Comparison of ENCODE assay signal across 8 cellular contexts in the genomic region with DNA sequence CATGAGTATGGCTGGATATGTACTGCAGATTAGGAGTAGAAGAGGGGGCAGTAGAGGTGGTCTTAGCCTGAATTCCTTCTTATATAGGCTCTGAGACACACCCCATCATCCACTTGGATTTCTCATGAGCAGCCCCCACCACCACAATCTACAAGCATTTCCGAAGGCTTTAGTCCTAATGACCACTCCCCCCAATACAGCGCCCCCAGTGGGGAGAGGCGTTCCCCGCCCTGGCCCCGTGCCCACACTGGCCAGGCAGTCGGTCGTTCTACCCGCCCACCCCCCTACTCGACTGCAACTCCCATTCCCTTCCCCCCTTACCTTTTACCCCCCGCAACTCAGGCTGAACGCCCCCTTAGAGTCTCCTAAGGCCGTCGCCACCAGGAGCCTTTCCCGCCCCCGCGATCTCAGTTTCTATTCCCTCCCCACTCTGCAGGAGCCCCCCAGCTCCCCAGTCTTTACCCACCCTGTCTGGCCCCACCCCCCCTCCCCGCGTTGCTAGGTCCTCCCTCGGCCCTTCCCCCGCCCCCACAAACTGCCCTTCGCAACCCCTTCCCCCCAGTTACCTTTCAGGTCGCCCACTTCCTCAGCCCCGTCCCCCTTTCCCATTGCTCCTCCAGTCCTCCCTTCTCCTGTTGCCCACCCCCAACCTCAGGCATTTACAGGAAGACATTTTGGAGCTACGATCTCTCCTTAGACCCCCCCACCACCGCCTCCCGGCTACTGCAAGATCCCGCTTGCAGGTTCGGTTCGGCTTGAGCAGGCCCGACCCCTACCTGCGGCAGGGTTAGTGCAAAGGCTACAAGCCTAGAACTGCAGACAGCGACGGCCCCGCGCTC. TPM values are rescaled to one million over a fixed set of nuclear protein-coding genes. Genes with fewer than 3 reads are reported as not detected.
DNase-seq lines count a peak whose midpoint lies in the region; FAIRE-seq and TF ChIP-seq lines count a peak whose summit lies in the region.
"Had no signal": no experiment of that assay in that cellular context is flagged by ENCODE, and none has a peak within 500 bp of the region (broad histone marks: within the 10 kb centered on the region; RNA-seq: fewer than 3 reads in every experiment).

No MANE protein-coding gene starts in this region.

- DNase-seq in GM12864 (ENCODE audit: low read depth) (no peak), MM.1S (peak; percentile 38), endothelial cell of umbilical vein (ENCODE audit: low read depth, low spot score) (peak; percentile 58), transverse colon (peak; percentile 46), cerebellar nuclear complex (lab: John Stamatoyannopoulos, UW) (no peak)
- peak; percentile 67 for DNase-seq in activated CD8-positive, alpha-beta memory T cell treated with anti-CD3 and anti-CD28 coated beads for 24 hours

- FAIRE-seq in endothelial cell of umbilical vein (lab: Jason Lieb, UNC), result peak; percentile 40
- FAIRE-seq: endometrium had no signal

- H3K4me2 ChIP-seq in MM.1S (ENCODE audit: low read depth, low read length) (peak overlapping the region; percentile 57), endothelial cell of umbilical vein (ENCODE audit: insufficient read depth, low read length) (peak overlapping the region; percentile 63)

- H2AFZ ChIP-seq in MM.1S (ENCODE audit: low read length), result peak overlapping the region; percentile 81; the same call in 1 of the 2 replicates
- peak overlapping the region; percentile 88 for H2AFZ ChIP-seq in endothelial cell of umbilical vein (ENCODE audit: low read depth, low read length)

- no peaks in the 10 kb centered on the region for H3K36me3 ChIP-seq in MM.1S (replicated peaks; ENCODE audit: insufficient read depth, low read length)
- peaks cover 0 to 14% of the 10 kb centered on the region in 2 experiments for H3K36me3 ChIP-seq in endothelial cell of umbilical vein (ENCODE audit: control insufficient read depth in 2 of 2, extremely low read depth in 1 of 2, insufficient read depth in 2 of 2, low read length in 2 of 2)
- no peaks in the 10 kb centered on the region for H3K36me3 ChIP-seq in muscle layer of colon (ENCODE audit: insufficient read depth, low read length)
- no peaks in the 10 kb centered on the region for H3K36me3 ChIP-seq in transverse colon

- 39% methylated on average over 32 of the region's 35 CpGs; no CpG with 5 or more reads in 1 of the 2 donors for WGBS in transverse colon (ENCODE audit: low coverage in 1 of 2), 2 donors

- intact Hi-C loops in endothelial cell of umbilical vein (cut with micrococcal nuclease), result loop anchor here (1.0 kb wide), 2 partner anchors 30 to 113 kb away; partner anchors contain the start of genes NONO and TAF1
- intact Hi-C loops in transverse colon (cut with DNase I; ENCODE audit: low total_unique reads), result no loop called here

- no peaks in the 10 kb centered on the region for H3K27me3 ChIP-seq in MM.1S (replicated peaks; ENCODE audit: insufficient read depth, low read length)
- H3K27me3 ChIP-seq in endothelial cell of umbilical vein (ENCODE audit: control insufficient read depth in 2 of 2, insufficient read depth in 2 of 2, low read length in 2 of 2), result no peaks in the 10 kb centered on the region
- H3K27me3 ChIP-seq in muscle layer of colon (ENCODE audit: control insufficient read depth in 1 of 2, insufficient read depth in 2 of 2, low read length in 2 of 2), result peaks cover 0 to 12% of the 10 kb centered on the region in 2 donors
- no peaks in the 10 kb centered on the region for H3K27me3 ChIP-seq in transverse colon

- H3K79me2 ChIP-seq in MM.1S (ENCODE audit: low read length), result peaks cover 7% of the 10 kb centered on the region; the same call in 1 of the 2 replicates
- H3K79me2 ChIP-seq in endothelial cell of umbilical vein (ENCODE audit: control insufficient read depth, insufficient read depth, low read length), result peaks cover 7% of the 10 kb centered on the region

- BruUV-seq in endothelial cell of umbilical vein (replicated peaks; lab: Mats Ljungman, UMichigan), result no TSS peak

- no peaks in the 10 kb centered on the region for H3K9me1 ChIP-seq in endothelial cell of umbilical vein (replicated peaks; ENCODE audit: control insufficient read depth, extremely low read depth, insufficient read depth, low read length)

- no peak for TF ChIP-seq EP300 in transverse colon (IDR thresholded peaks at IDR 0.05; ENCODE audit: low read depth)

- in situ Hi-C loops in transverse colon (cut with MboI; ENCODE audit: low pct_ligation_motif_present in 1 of 4, low pct_unique_long_range_greater_than_20kb in 1 of 4, low sequenced_read_pairs in 3 of 4), result no loop called here

- TF ChIP-seq CTCF in GM12864 (IDR thresholded peaks at IDR 0.05; ENCODE audit: low read depth, low read length, missing control alignments), result peak; percentile 62
- TF ChIP-seq CTCF in MM.1S (IDR thresholded peaks at IDR 0.05; ENCODE audit: low read length), result peak; percentile 45
- peak; percentile 35 to 65 for TF ChIP-seq CTCF in endothelial cell of umbilical vein (IDR thresholded peaks at IDR 0.05; ENCODE audit: extremely low read depth in 1 of 2, insufficient read depth in 1 of 2, low read depth in 1 of 2, low read length in 2 of 2)
- peak; percentile 17 to 48 (median 40) for TF ChIP-seq CTCF in transverse colon (IDR thresholded peaks at IDR 0.05)

- H3K4me1 ChIP-seq in MM.1S (ENCODE audit: low read length), result no peaks in the 10 kb centered on the region
- peaks cover 8% of the 10 kb centered on the region for H3K4me1 ChIP-seq in endothelial cell of umbilical vein (ENCODE audit: control insufficient read depth, extremely low read depth, insufficient read depth, low read length)
- peaks cover 13% of the 10 kb centered on the region for H3K4me1 ChIP-seq in muscle layer of colon (ENCODE audit: insufficient read depth, low read length)
- H3K4me1 ChIP-seq in transverse colon, result peaks cover 5 to 18% (median 6%) of the 10 kb centered on the region in 4 donors

- H4K20me1 ChIP-seq in MM.1S (ENCODE audit: insufficient read depth, low read length), result no peaks in the 10 kb centered on the region
- no peaks in the 10 kb centered on the region for H4K20me1 ChIP-seq in endothelial cell of umbilical vein (replicated peaks; ENCODE audit: control insufficient read depth, extremely low read depth, insufficient read depth, low read length)

- H3F3A ChIP-seq in MM.1S (ENCODE audit: insufficient read depth, low read length), result no peaks in the 10 kb centered on the region

- H3K9me2 ChIP-seq in MM.1S (replicated peaks; ENCODE audit: insufficient read depth, low read length), result no peaks in the 10 kb centered on the region

- H3K9me3 ChIP-seq in MM.1S (replicated peaks; ENCODE audit: insufficient read depth, low read length), result no peaks in the 10 kb centered on the region
- no peaks in the 10 kb centered on the region for H3K9me3 ChIP-seq in endothelial cell of umbilical vein (replicated peaks; ENCODE audit: control insufficient read depth, insufficient read depth, low read length)
- H3K9me3 ChIP-seq in muscle layer of colon (ENCODE audit: low read length), result no peaks in the 10 kb centered on the region
- no peaks in the 10 kb centered on the region for H3K9me3 ChIP-seq in transverse colon

- H3K9ac ChIP-seq in MM.1S (ENCODE audit: low read length) (peak overlapping the region; percentile 84), endothelial cell of umbilical vein (replicated peaks; ENCODE audit: extremely low read depth, insufficient read depth, low read length) (peak overlapping the region; percentile 83), muscle layer of colon (ENCODE audit: low read length) (no peak overlapping the region)

- TF ChIP-seq POLR2A in endothelial cell of umbilical vein (IDR thresholded peaks at IDR 0.05; ENCODE audit: low read depth, low read length) (no peak), transverse colon (IDR thresholded peaks at IDR 0.05) (no peak)

- POLR2A ChIA-PET in endothelial cell of umbilical vein (lab: Charles Lee), result interaction anchor here (2.1 kb wide), 1 partner anchor 30 kb away, joined by 6 read pairs; the partner anchor contains the start of gene NONO

- CTCF ChIA-PET in endothelial cell of umbilical vein (lab: Charles Lee), result interaction anchor here (1.8 kb wide), 1 partner anchor 30 kb away, joined by 6 read pairs; the partner anchor contains the start of gene NONO

- dilution Hi-C loops in endothelial cell of umbilical vein (cut with MboI; ENCODE audit: extremely low pct_ligation_motif_present, low sequenced_read_pairs), result no loop called here

- H3K27ac ChIP-seq in MM.1S (ENCODE audit: low read length) (no peak overlapping the region), endothelial cell of umbilical vein (ENCODE audit: insufficient read depth, low read depth, low read length) (peak overlapping the region; percentile 51), muscle layer of colon (ENCODE audit: low read depth, low read length) (peak overlapping the region; percentile 61), transverse colon (peak overlapping the region; percentile 82 to 92 (median 90))

- H3K4me3 ChIP-seq in GM12864 (ENCODE audit: low read depth, low read length) (peak overlapping the region; percentile 83), MM.1S (ENCODE audit: low read length) (peak overlapping the region; percentile 92), endothelial cell of umbilical vein (replicated peaks in 1 of 3; ENCODE audit: insufficient read depth in 1 of 3, low read depth in 1 of 3, low read length in 3 of 3) (peak overlapping the region; percentile 80 to 96 (median 94)), muscle layer of colon (ENCODE audit: low read depth in 1 of 2, low read length in 2 of 2) (peak overlapping the region; percentile 55 to 77), transverse colon (peak overlapping the region; percentile 40 to 83 (median 64))

RNA-seq across cellular contexts. Expression of gene ZMYM3, which starts 0.5 kb away (rescaled TPM):
- total RNA-seq in endothelial cell of umbilical vein, result 32.9 and 33.1 TPM in 2 replicates
- polyA plus RNA-seq in endothelial cell of umbilical vein, result 24.7 and 26.5 TPM in 2 replicates
- polyA plus RNA-seq in endothelial cell of umbilical vein (2011; cell fraction: cytosol; rRNA removed), result 21.1 and 21.8 TPM in 2 replicates
- polyA plus RNA-seq in endothelial cell of umbilical vein (2011; cell fraction: nucleus; rRNA removed), result 58.9 and 62.9 TPM in 2 replicates
- polyA plus RNA-seq in endothelial cell of umbilical vein (2012), result 19.0 and 22.9 TPM in 2 replicates
- polyA minus RNA-seq in endothelial cell of umbilical vein, result 39.9 and 46.3 TPM in 2 replicates
- 16.8 TPM for polyA minus RNA-seq in endothelial cell of umbilical vein (2011; cell fraction: cytosol; rRNA and poly(A)+ RNA removed)
- polyA minus RNA-seq in endothelial cell of umbilical vein (2011; cell fraction: nucleus; rRNA and poly(A)+ RNA removed), result 18.8 and 21.3 TPM in 2 replicates
- 10 to 100 TPM in 3 of 4 donors, 1 to 10 TPM in 1; 5.2 to 26.9 (median 13.4) TPM for total RNA-seq in transverse colon

RNA-seq across cellular contexts. Expression of gene NONO, which starts 30.0 kb away (rescaled TPM):
- total RNA-seq in endothelial cell of umbilical vein (465 and 466 TPM in 2 replicates), transverse colon (100 to 1,000 TPM; 173 to 304 (median 187) TPM)
- polyA plus RNA-seq in endothelial cell of umbilical vein, result 249 and 471 TPM in 2 replicates
- polyA plus RNA-seq in endothelial cell of umbilical vein (2011; cell fraction: cytosol; rRNA removed), result 291 and 329 TPM in 2 replicates
- 500 and 770 TPM in 2 replicates for polyA plus RNA-seq in endothelial cell of umbilical vein (2011; cell fraction: nucleus; rRNA removed)
- 328 and 381 TPM in 2 replicates for polyA plus RNA-seq in endothelial cell of umbilical vein (2012)
- polyA minus RNA-seq in endothelial cell of umbilical vein, result 495 and 551 TPM in 2 replicates
- polyA minus RNA-seq in endothelial cell of umbilical vein (2011; cell fraction: cytosol; rRNA and poly(A)+ RNA removed), result 379 TPM
- 143 and 210 TPM in 2 replicates for polyA minus RNA-seq in endothelial cell of umbilical vein (2011; cell fraction: nucleus; rRNA and poly(A)+ RNA removed)

RNA-seq across cellular contexts. Expression of gene GJB1, which starts 30.4 kb away (rescaled TPM):
- total RNA-seq in endothelial cell of umbilical vein, result not detected in 2 replicates
- not detected in 2 replicates for polyA plus RNA-seq in endothelial cell of umbilical vein
- not detected in 2 replicates for polyA plus RNA-seq in endothelial cell of umbilical vein (2011; cell fraction: cytosol; rRNA removed)
- not detected in 2 replicates for polyA plus RNA-seq in endothelial cell of umbilical vein (2011; cell fraction: nucleus; rRNA removed)
- polyA plus RNA-seq in endothelial cell of umbilical vein (2012), result not detected in 2 replicates
- not detected in 2 replicates for polyA minus RNA-seq in endothelial cell of umbilical vein
- not detected for polyA minus RNA-seq in endothelial cell of umbilical vein (2011; cell fraction: cytosol; rRNA and poly(A)+ RNA removed)
- polyA minus RNA-seq in endothelial cell of umbilical vein (2011; cell fraction: nucleus; rRNA and poly(A)+ RNA removed), result not detected in 2 replicates
- 10 to 100 TPM; 20.9 to 73.3 (median 48.3) TPM for total RNA-seq in transverse colon

RNA-seq across cellular contexts. Expression of gene ITGB1BP2, which starts 48.1 kb away (rescaled TPM):
- total RNA-seq in endothelial cell of umbilical vein (4.6 and 5.9 TPM in 2 replicates), transverse colon (1 to 10 TPM in 2 of 4 donors, not detected in 2; 2.9 to 6.8 TPM)
- 1.2 and 1.8 TPM in 2 replicates for polyA plus RNA-seq in endothelial cell of umbilical vein
- 0.30 and 0.41 TPM in 2 replicates for polyA plus RNA-seq in endothelial cell of umbilical vein (2011; cell fraction: cytosol; rRNA removed)
- 14.2 and 19.7 TPM in 2 replicates for polyA plus RNA-seq in endothelial cell of umbilical vein (2011; cell fraction: nucleus; rRNA removed)
- polyA plus RNA-seq in endothelial cell of umbilical vein (2012), result 1.0 and 1.3 TPM in 2 replicates
- 7.3 and 9.9 TPM in 2 replicates for polyA minus RNA-seq in endothelial cell of umbilical vein
- not detected for polyA minus RNA-seq in endothelial cell of umbilical vein (2011; cell fraction: cytosol; rRNA and poly(A)+ RNA removed)
- 8.3 and 10.3 TPM in 2 replicates for polyA minus RNA-seq in endothelial cell of umbilical vein (2011; cell fraction: nucleus; rRNA and poly(A)+ RNA removed)

Comparison
In these comparisons a context has a peak if more than half of its experiments do, and no peak if none do; other contexts are left out.
1. DNase-seq: peak in MM.1S (single experiment), activated CD8-positive, alpha-beta memory T cell treated with anti-CD3 and anti-CD28 coated beads for 24 hours (single experiment), endothelial cell of umbilical vein (single experiment) and transverse colon (single experiment); none in GM12864 (single experiment) and cerebellar nuclear complex (0 of 2).
2. RNA of gene GJB1, which starts 30.4 kb away (total RNA-seq): 20.9 to 73.3 TPM in transverse colon; not detected in endothelial cell of umbilical vein; every median in the first group is over 10 times any median in the second.
3. Peak in every context shown above with its lines, with median percentiles within 50 percentile points of each other: H3K4me3 ChIP-seq and CTCF ChIP-seq.